Comparison of ENCODE assay signal across 9 cellular contexts in genomic region chr5:113047733-113048652, GRCh38.
DNase-seq lines count a peak whose midpoint lies in the region; ATAC-seq and FAIRE-seq lines count a peak whose summit lies in the region.
"Had no signal": no experiment of that assay in that cellular context is flagged by ENCODE, and none has a peak within 500 bp of the region (broad histone marks: within the 10 kb centered on the region; RNA-seq: fewer than 3 reads in every experiment).

No MANE protein-coding gene starts in this region.

- no peaks in the 10 kb centered on the region for H3K9me3 Mint-ChIP-seq in stimulated activated memory B cell treated with anti-CD40 and anti-IgM and Interleukin-4, amounts not matched to agents 10 μg/mL and 1 μg/mL and 100 μg/mL, for 72 hours
- no peaks in the 10 kb centered on the region for H3K9me3 Mint-ChIP-seq in CD8-positive, alpha-beta memory T cell
- H3K9me3 Mint-ChIP-seq in activated naive CD4-positive, alpha-beta T cell treated with anti-CD3 and anti-CD28 coated beads for 36 hours: no peaks in the 10 kb centered on the region

- DNase-seq in RCC 7860 (ENCODE audit: low spot score) (peak; percentile 65), DMS114 treated with DMSO at 0.1 percent for 48 hours (lab: John Stamatoyannopoulos, UW; ENCODE audit: unreplicated experiment) (no peak), SHP77 treated with DMSO at 0.1 percent for 48 hours (lab: John Stamatoyannopoulos, UW) (no peak)
- no peak for DNase-seq in CD8-positive, alpha-beta memory T cell
- DNase-seq in activated naive CD4-positive, alpha-beta T cell treated with anti-CD3 and anti-CD28 coated beads for 36 hours: no peak

- POLR2A ChIA-PET in CD8-positive, alpha-beta memory T cell (lab: Charles Lee): no interaction called here

- H3K4me1 ChIP-seq in CD8-positive, alpha-beta memory T cell (ENCODE audit: insufficient read depth, low read length): no peaks in the 10 kb centered on the region

- no peak overlapping the region for H3K27ac ChIP-seq in CD8-positive, alpha-beta memory T cell (ENCODE audit: low read depth, low read length)

- no peaks in the 10 kb centered on the region for H3K27me3 ChIP-seq in CD8-positive, alpha-beta memory T cell (ENCODE audit: insufficient read depth, low read length, poor library complexity, severe bottlenecking)
- H3K27me3 ChIP-seq: vagina had no signal

- H3K4me1 Mint-ChIP-seq in stimulated activated memory B cell treated with anti-CD40 and anti-IgM and Interleukin-4, amounts not matched to agents 10 μg/mL and 1 μg/mL and 100 μg/mL, for 72 hours: peaks cover 18% of the 10 kb centered on the region
- H3K4me1 Mint-ChIP-seq in CD8-positive, alpha-beta memory T cell: peaks cover 0 to 5% (median 4%) of the 10 kb centered on the region in 3 donors
- peaks cover 4% of the 10 kb centered on the region for H3K4me1 Mint-ChIP-seq in activated naive CD4-positive, alpha-beta T cell treated with anti-CD3 and anti-CD28 coated beads for 36 hours (ENCODE audit: low read depth)

- H3K4me3 Mint-ChIP-seq in stimulated activated memory B cell treated with anti-CD40 and anti-IgM and Interleukin-4, amounts not matched to agents 10 μg/mL and 1 μg/mL and 100 μg/mL, for 72 hours: peak overlapping the region; percentile 70
- no peak overlapping the region for H3K4me3 Mint-ChIP-seq in CD8-positive, alpha-beta memory T cell
- no peak overlapping the region for H3K4me3 Mint-ChIP-seq in activated naive CD4-positive, alpha-beta T cell treated with anti-CD3 and anti-CD28 coated beads for 36 hours

- H3K27ac Mint-ChIP-seq in stimulated activated memory B cell treated with anti-CD40 and anti-IgM and Interleukin-4, amounts not matched to agents 10 μg/mL and 1 μg/mL and 100 μg/mL, for 72 hours: no peak overlapping the region
- peak overlapping the region in 3 of 8 donors; percentile 4 to 44 (median 26) for H3K27ac Mint-ChIP-seq in CD8-positive, alpha-beta memory T cell
- no peak overlapping the region for H3K27ac Mint-ChIP-seq in activated naive CD4-positive, alpha-beta T cell treated with anti-CD3 and anti-CD28 coated beads for 36 hours

- no peaks in the 10 kb centered on the region for H3K27me3 Mint-ChIP-seq in stimulated activated memory B cell treated with anti-CD40 and anti-IgM and Interleukin-4, amounts not matched to agents 10 μg/mL and 1 μg/mL and 100 μg/mL, for 72 hours
- H3K27me3 Mint-ChIP-seq in CD8-positive, alpha-beta memory T cell: peaks cover 0 to 2% of the 10 kb centered on the region in 2 donors
- H3K27me3 Mint-ChIP-seq in activated naive CD4-positive, alpha-beta T cell treated with anti-CD3 and anti-CD28 coated beads for 36 hours (ENCODE audit: low read depth): no peaks in the 10 kb centered on the region

- H3K9me3 ChIP-seq in CD8-positive, alpha-beta memory T cell (ENCODE audit: low read length): no peaks in the 10 kb centered on the region
- H3K9me3 ChIP-seq: vagina had no signal

- ATAC-seq in GM19351 (IDR thresholded peaks at IDR 0.05; ENCODE audit: unreplicated experiment): peak; percentile 92
- peak; percentile 84 for ATAC-seq in HG03045 (IDR thresholded peaks at IDR 0.05; ENCODE audit: unreplicated experiment)
- ATAC-seq in stimulated activated memory B cell treated with anti-CD40 and anti-IgM and Interleukin-4, amounts not matched to agents 10 μg/mL and 1 μg/mL and 100 μg/mL, for 72 hours: peak; percentile 78

- H3K36me3 ChIP-seq in CD8-positive, alpha-beta memory T cell (ENCODE audit: insufficient read depth, low read length): no peaks in the 10 kb centered on the region

- H3K4me3 ChIP-seq in CD8-positive, alpha-beta memory T cell (ENCODE audit: low read length): no peak overlapping the region
- H3K4me3 ChIP-seq: vagina had no signal

- peak; percentile 12 for FAIRE-seq in RCC 7860 (lab: Jason Lieb, UNC)

- CTCF ChIA-PET in CD8-positive, alpha-beta memory T cell (lab: Charles Lee): no interaction called here
- CTCF ChIA-PET in activated naive CD4-positive, alpha-beta T cell treated with anti-CD3 and anti-CD28 coated beads for 36 hours (lab: Charles Lee): interaction anchor here (1.1 kb wide), 1 partner anchor 282 kb away, joined by 3 read pairs; no protein-coding TSS in a partner anchor

- intact Hi-C loops in activated naive CD4-positive, alpha-beta T cell treated with anti-CD3 and anti-CD28 coated beads for 36 hours (cut with micrococcal nuclease): no loop called here

- H3K36me3 Mint-ChIP-seq in stimulated activated memory B cell treated with anti-CD40 and anti-IgM and Interleukin-4, amounts not matched to agents 10 μg/mL and 1 μg/mL and 100 μg/mL, for 72 hours: no peaks in the 10 kb centered on the region
- peaks cover 0 to 8% (median 4%) of the 10 kb centered on the region in 3 donors for H3K36me3 Mint-ChIP-seq in CD8-positive, alpha-beta memory T cell
- H3K36me3 Mint-ChIP-seq in activated naive CD4-positive, alpha-beta T cell treated with anti-CD3 and anti-CD28 coated beads for 36 hours (ENCODE audit: low read depth): no peaks in the 10 kb centered on the region
